In the genomic region with DNA sequence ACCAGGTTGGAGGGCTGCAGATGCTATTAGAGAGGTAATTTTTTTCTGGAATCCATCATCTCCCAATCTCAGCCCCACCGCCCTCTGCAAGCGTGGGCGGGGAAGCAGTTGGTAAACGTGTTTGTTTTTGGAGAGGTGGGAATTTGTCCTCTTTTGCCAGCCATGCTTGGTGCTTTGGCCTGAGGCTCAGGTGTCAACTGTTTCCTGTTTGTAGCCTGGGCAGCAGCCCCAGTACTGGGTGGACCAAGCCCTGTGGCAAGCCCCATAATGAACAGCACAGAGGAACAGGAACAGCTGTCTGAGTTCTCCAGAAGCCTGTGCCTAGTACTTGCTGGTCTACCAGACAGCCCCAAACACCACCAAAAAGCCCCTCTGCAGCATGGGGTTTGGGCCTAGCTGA, we compare ENCODE assay signal across 20 cellular contexts. TPM values are rescaled to one million over a fixed set of nuclear protein-coding genes. Genes with fewer than 3 reads are reported as not detected.
"Had no signal": no experiment of that assay in that cellular context is flagged by ENCODE, and none has a peak within 500 bp of the region (broad histone marks: within the 10 kb centered on the region; RNA-seq: fewer than 3 reads in every experiment).

No MANE protein-coding gene starts in this region.

- ATAC-seq: K562 had no signal

- DNase-seq: Kasumi-1, MM.1S, NCI-H1092 treated with DMSO at 0.1 percent for 48 hours, NCI-H1436, NCI-H187, NCI-H2029, NCI-H2081 treated with DMSO at 0.1 percent for 48 hours, NCI-H524, NCI-H526 treated with DMSO at 0.1 percent for 48 hours, NCI-H82, Right ventricle myocardium superior, RPMI8226, SIG-M5 had no signal

- H3K4me3 ChIP-seq: K562, SJSA1, SK-N-MC had no signal

- H3K36me3 ChIP-seq: SJSA1 had no signal

- H3K27ac ChIP-seq: HL-60, KMS-11, SJSA1, SK-N-MC had no signal

- H3K9me3 ChIP-seq: SJSA1 had no signal

- H3K9ac ChIP-seq: KMS-11 had no signal

- H3K4me2 ChIP-seq: KMS-11 had no signal

- H3K27me3 ChIP-seq: SJSA1 had no signal

- H3K4me1 ChIP-seq: SJSA1 had no signal

RNA-seq across cellular contexts. Expression of gene POU2F3, which starts 39.5 kb away (rescaled TPM):
- total RNA-seq: K562, NCI-H460, Right ventricle myocardium superior, SJSA1 had no signal
- polyA plus RNA-seq: IgD-negative memory B cell, K562 had no signal

RNA-seq across cellular contexts. Expression of gene TLCD5, which starts 45.6 kb away (rescaled TPM):
- polyA plus RNA-seq: IgD-negative memory B cell had no signal
